In genomic region chr4:70724463-70724862, GRCh38 we compare ENCODE assay signal across 2 cellular contexts.
TF ChIP-seq lines count a peak whose summit lies in the region.

No MANE protein-coding gene starts in this region.

TF ChIP-seq in SK-N-SH, 30 proteins besides CTCF, POLR2A, EP300 and RAD21 (continued from another document):
- no peak for TF ChIP-seq USF2 (IDR thresholded peaks at IDR 0.05; ENCODE audit: borderline replicate concordance, low read depth, low read length)
- no peak for TF ChIP-seq FOXM1 (IDR thresholded peaks at IDR 0.05; ENCODE audit: low read depth)
- TF ChIP-seq GATA2 (CRISPR knock-in tag; IDR thresholded peaks at IDR 0.05): no peak
- no peak for TF ChIP-seq SIN3A (IDR thresholded peaks at IDR 0.05; ENCODE audit: borderline replicate concordance, low read depth, low read length)
- TF ChIP-seq PBX3 (IDR thresholded peaks at IDR 0.05): no peak
- no peak for TF ChIP-seq RFX5 (IDR thresholded peaks at IDR 0.05; ENCODE audit: low read length)
- TF ChIP-seq ZBTB33 (IDR thresholded peaks at IDR 0.05; ENCODE audit: borderline replicate concordance, low read depth): no peak
- no peak for TF ChIP-seq SMC3 (IDR thresholded peaks at IDR 0.05; ENCODE audit: low read depth, low read length)
- TF ChIP-seq MAX (IDR thresholded peaks at IDR 0.05; ENCODE audit: low read depth): no peak
- no peak for TF ChIP-seq MXI1 (IDR thresholded peaks at IDR 0.05; ENCODE audit: low read depth, low read length)
- TF ChIP-seq TEAD4 (IDR thresholded peaks at IDR 0.05; ENCODE audit: borderline replicate concordance, insufficient read depth): no peak
- TF ChIP-seq RCOR1 (IDR thresholded peaks at IDR 0.05; ENCODE audit: low read length): no peak
- TF ChIP-seq RXRA (IDR thresholded peaks at IDR 0.05; ENCODE audit: borderline replicate concordance, low read depth): no peak
- TF ChIP-seq JUND (IDR thresholded peaks at IDR 0.05): no peak
- no peak for TF ChIP-seq EZH2phosphoT487 (IDR thresholded peaks at IDR 0.05; ENCODE audit: borderline replicate concordance, low read depth)
- TF ChIP-seq USF1 (IDR thresholded peaks at IDR 0.05; ENCODE audit: borderline replicate concordance, low read depth): no peak
- TF ChIP-seq NFIC (IDR thresholded peaks at IDR 0.05; ENCODE audit: borderline replicate concordance): no peak

TF ChIP-seq in SK-N-SH treated with all-trans-retinoic acid at 6 μM for 48 hours, 23 proteins besides CTCF, POLR2A, EP300 and RAD21 (continued from another document):
- no peak for TF ChIP-seq TSHZ2 (CRISPR knock-in tag; IDR thresholded peaks at IDR 0.05)
- TF ChIP-seq ZNF70 (CRISPR knock-in tag; IDR thresholded peaks at IDR 0.05): no peak
- no peak for TF ChIP-seq CREB5 (CRISPR knock-in tag; IDR thresholded peaks at IDR 0.05; ENCODE audit: low read depth)
- no peak for TF ChIP-seq PPARA (CRISPR knock-in tag; IDR thresholded peaks at IDR 0.05; ENCODE audit: borderline replicate concordance)
- no peak for TF ChIP-seq ZC3H10 (CRISPR knock-in tag; IDR thresholded peaks at IDR 0.05)
- no peak for TF ChIP-seq ISL1 (CRISPR knock-in tag; IDR thresholded peaks at IDR 0.05)
- no peak for TF ChIP-seq TOX (CRISPR knock-in tag; IDR thresholded peaks at IDR 0.05; ENCODE audit: borderline replicate concordance)
- TF ChIP-seq ZFP3 (CRISPR knock-in tag; IDR thresholded peaks at IDR 0.05): no peak
- TF ChIP-seq POU6F1 (CRISPR knock-in tag; IDR thresholded peaks at IDR 0.05; ENCODE audit: borderline replicate concordance, low read depth): no peak
- TF ChIP-seq PATZ1 (CRISPR knock-in tag; IDR thresholded peaks at IDR 0.05; ENCODE audit: borderline replicate concordance): no peak
- no peak for TF ChIP-seq ESRRG (CRISPR knock-in tag; IDR thresholded peaks at IDR 0.05)
- TF ChIP-seq RARB (CRISPR knock-in tag; IDR thresholded peaks at IDR 0.05): no peak
- no peak for TF ChIP-seq ARNTL (CRISPR knock-in tag; IDR thresholded peaks at IDR 0.05; ENCODE audit: borderline replicate concordance, low read depth)
- TF ChIP-seq TCF4 (CRISPR knock-in tag; IDR thresholded peaks at IDR 0.05; ENCODE audit: borderline replicate concordance): no peak
- no peak for TF ChIP-seq BACH2 (CRISPR knock-in tag; IDR thresholded peaks at IDR 0.05; ENCODE audit: borderline replicate concordance)
TF ChIP-seq in SK-N-SH treated with all-trans-retinoic acid at 6 μM for 48 hours: peak in this region for 0.
